Comparison of ENCODE assay signal across 9 cellular contexts in genomic region chrX:70769659-70770232, GRCh38.
DNase-seq lines count a peak whose midpoint lies in the region; ATAC-seq, FAIRE-seq and TF ChIP-seq lines count a peak whose summit lies in the region.
"Had no signal": no experiment of that assay in that cellular context is flagged by ENCODE, and none has a peak within 500 bp of the region (broad histone marks: within the 10 kb centered on the region; RNA-seq: fewer than 3 reads in every experiment).

No MANE protein-coding gene starts in this region.

- H3K27ac ChIP-seq in GM23338 (ENCODE audit: low read depth) (no peak overlapping the region), keratinocyte (ENCODE audit: control insufficient read depth, insufficient read depth, low read length) (no peak overlapping the region)

- H3K9me1 ChIP-seq in keratinocyte (ENCODE audit: control insufficient read depth, extremely low read depth, insufficient read depth, low read length) = no peaks in the 10 kb centered on the region

- TF ChIP-seq CTCF in AG10803 (conservative IDR thresholded peaks at IDR 0.05; ENCODE audit: low read length) = peak; percentile 40
- TF ChIP-seq CTCF in GM23338 (conservative IDR thresholded peaks at IDR 0.05; ENCODE audit: low read depth in 2 of 2) = peak in 1 of 2 experiments; percentile 57; a peak in 3 of 4 replicates
- peak in 2 of 3 experiments; percentile 19 to 28 for TF ChIP-seq CTCF in keratinocyte (optimal IDR thresholded peaks at IDR 0.05 in 1 of 3, IDR thresholded peaks at IDR 0.05 in 1 of 3, conservative IDR thresholded peaks at IDR 0.05 in 1 of 3; ENCODE audit: extremely low read depth in 1 of 3, insufficient read depth in 2 of 3, low read length in 3 of 3)

- H3K27ac Mint-ChIP-seq in GM23338 (no peak overlapping the region), T-cell (no peak overlapping the region)

- POLR2A ChIA-PET in T-cell (lab: Charles Lee) = no interaction called here

- no peak overlapping the region for H3K4me3 Mint-ChIP-seq in GM23338
- H3K4me3 Mint-ChIP-seq in T-cell = no peak overlapping the region

- H2AFZ ChIP-seq in GM23338 (no peak overlapping the region), keratinocyte (ENCODE audit: control insufficient read depth, low read length) (no peak overlapping the region)

- DNase-seq in AG10803 (ENCODE audit: low read depth) = no peak
- peak; percentile 4 for DNase-seq in GM23338 (ENCODE audit: low spot score)
- DNase-seq in SW480 (ENCODE audit: low spot score) = peak; percentile 18
- DNase-seq in keratinocyte (ENCODE audit: low read depth, low spot score) = no peak
- DNase-seq in activated CD4-positive, alpha-beta T cell treated with anti-CD3 and anti-CD28 coated beads for 1 hour = no peak
- DNase-seq in NCI-H2196 (lab: John Stamatoyannopoulos, UW; ENCODE audit: unreplicated experiment) = no peak
- DNase-seq in T-cell = no peak
- DNase-seq: activated CD4-positive, alpha-beta T cell treated with anti-CD3 and anti-CD28 coated beads, Interleukin-2, amount 50 U/mL, for 48 hours had no signal

- dilution Hi-C loops in keratinocyte (cut with MboI; ENCODE audit: extremely low pct_ligation_motif_present, low sequenced_read_pairs) = no loop called here

- H3K4me2 ChIP-seq in GM23338 (no peak overlapping the region), keratinocyte (ENCODE audit: control insufficient read depth, extremely low read depth, insufficient read depth, low read depth, low read length) (no peak overlapping the region)

- no peak for FAIRE-seq in keratinocyte (lab: Jason Lieb, UNC)

- H3K9me2 ChIP-seq in GM23338 (ENCODE audit: insufficient read depth) = no peaks in the 10 kb centered on the region

- H3K79me2 ChIP-seq in GM23338 (replicated peaks; ENCODE audit: insufficient read depth) = no peaks in the 10 kb centered on the region
- no peaks in the 10 kb centered on the region for H3K79me2 ChIP-seq in keratinocyte (ENCODE audit: control insufficient read depth, insufficient read depth, low read length)

- H3K9me3 ChIP-seq in keratinocyte (ENCODE audit: control insufficient read depth, low read depth, low read length) = no peaks in the 10 kb centered on the region

- CTCF ChIA-PET in T-cell (lab: Charles Lee) = interaction anchor here in 1 of 2 donors (0.7 kb wide), 1 partner anchor 423 kb away, joined by 3 read pairs; no protein-coding TSS in a partner anchor

- H3K4me3 ChIP-seq in AG10803 (ENCODE audit: low read length) (no peak overlapping the region), GM23338 (no peak overlapping the region), keratinocyte (ENCODE audit: control insufficient read depth in 2 of 3, extremely low read depth in 1 of 3, insufficient read depth in 2 of 3, low read depth in 1 of 3, low read length in 3 of 3) (no peak overlapping the region)

- ATAC-seq in GM23338 = no peak
- no peak for ATAC-seq in T-cell (replicated peaks in 1 of 4)
- no peak for ATAC-seq in GM21529 (IDR thresholded peaks at IDR 0.05; ENCODE audit: unreplicated experiment)

- H3K9me3 Mint-ChIP-seq in GM23338 (peaks cover 4% of the 10 kb centered on the region; the same call in 1 of the 3 replicates), T-cell (no peaks in the 10 kb centered on the region)

- H3K36me3 ChIP-seq in GM23338 (ENCODE audit: insufficient read depth) (no peaks in the 10 kb centered on the region), keratinocyte (ENCODE audit: control insufficient read depth in 2 of 2, extremely low read depth in 1 of 2, insufficient read depth in 2 of 2, low read length in 2 of 2) (no peaks in the 10 kb centered on the region)

- H3K9ac ChIP-seq in keratinocyte (ENCODE audit: control insufficient read depth, extremely low read depth, insufficient read depth, low read length) = no peak overlapping the region

- H3K4me1 ChIP-seq in GM23338 (ENCODE audit: insufficient read depth) (no peaks in the 10 kb centered on the region), keratinocyte (ENCODE audit: control insufficient read depth, extremely low read depth, insufficient read depth, low read length) (no peaks in the 10 kb centered on the region)

- H4K20me1 ChIP-seq in GM23338 (replicated peaks; ENCODE audit: insufficient read depth) (no peaks in the 10 kb centered on the region), keratinocyte (ENCODE audit: control insufficient read depth, extremely low read depth, insufficient read depth, low read length) (no peaks in the 10 kb centered on the region)

- H3K27me3 ChIP-seq in GM23338 (ENCODE audit: insufficient read depth) (no peaks in the 10 kb centered on the region), keratinocyte (ENCODE audit: control insufficient read depth, extremely low read depth, insufficient read depth, low read length) (no peaks in the 10 kb centered on the region)

- H3K4me1 Mint-ChIP-seq in GM23338 (no peaks in the 10 kb centered on the region), T-cell (no peaks in the 10 kb centered on the region)

- H3K36me3 Mint-ChIP-seq in GM23338 (ENCODE audit: low read depth) = 0 out of 3 replicates have a peak, but pooled peaks cover 4% of the 10 kb centered on the region
- H3K36me3 Mint-ChIP-seq in T-cell = no peaks in the 10 kb centered on the region

- no peaks in the 10 kb centered on the region for H3F3A ChIP-seq in GM23338 (replicated peaks; ENCODE audit: low read depth)

- H3K27me3 Mint-ChIP-seq in GM23338 (ENCODE audit: insufficient read depth, low read depth, poor library complexity) = no peaks in the 10 kb centered on the region
- peaks cover 0 to 17% of the 10 kb centered on the region in 2 donors for H3K27me3 Mint-ChIP-seq in T-cell

TF ChIP-seq in GM23338, 12 proteins besides CTCF, POLR2A, EP300 and RAD21 (continues in another document):
- no peak for TF ChIP-seq JUNB (IDR thresholded peaks at IDR 0.05; ENCODE audit: unreplicated experiment)
- no peak for TF ChIP-seq ETS1 (IDR thresholded peaks at IDR 0.05)
- TF ChIP-seq NANOG (IDR thresholded peaks at IDR 0.05; ENCODE audit: borderline replicate concordance) = no peak
- TF ChIP-seq EZH2phosphoT487 (IDR thresholded peaks at IDR 0.05; ENCODE audit: unreplicated experiment) = no peak
- no peak for TF ChIP-seq REST (IDR thresholded peaks at IDR 0.05; ENCODE audit: unreplicated experiment)
- no peak for TF ChIP-seq CREB1 (CRISPR knock-in tag; IDR thresholded peaks at IDR 0.05; ENCODE audit: low read depth)
- TF ChIP-seq POLR2AphosphoS5 (IDR thresholded peaks at IDR 0.05; ENCODE audit: low read depth) = no peak

Comparison
In these comparisons a context has a peak if more than half of its experiments do, and no peak if none do; other contexts are left out.
1. DNase-seq: peak in GM23338 (single experiment) and SW480 (single experiment); none in AG10803 (single experiment), keratinocyte (single experiment), activated CD4-positive, alpha-beta T cell treated with anti-CD3 and anti-CD28 coated beads for 1 hour (single experiment), NCI-H2196 (single experiment) and T-cell (0 of 34).